Comparison of ENCODE assay signal across 1 cellular context in the genomic region with DNA sequence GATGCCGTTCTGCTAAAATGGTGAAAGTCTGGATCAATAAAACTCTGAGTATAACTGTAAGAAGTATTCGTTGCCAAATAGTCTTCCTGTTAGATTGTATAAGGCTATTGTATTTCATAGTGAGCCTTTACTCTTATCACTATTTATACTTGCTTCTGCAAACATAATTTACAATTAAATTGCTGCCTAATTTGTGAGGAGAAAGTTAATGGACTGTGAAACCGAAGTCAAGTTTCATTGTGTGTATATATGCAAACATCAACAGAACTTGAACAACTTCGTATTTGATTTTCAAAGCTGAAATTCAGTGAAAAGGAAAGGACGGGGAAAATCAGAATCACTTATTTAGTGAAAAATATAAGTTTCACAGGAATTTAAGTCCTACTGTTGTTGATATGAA.
TF ChIP-seq lines count a peak whose summit lies in the region.

No MANE protein-coding gene starts in this region.

TF ChIP-seq in HEK293, 187 proteins besides CTCF, POLR2A, EP300 and RAD21 (continued from another document):
- TF ChIP-seq ZNF26 (tag by site-specific recombination; IDR thresholded peaks at IDR 0.05) (no peak), TCF7L2 (IDR thresholded peaks at IDR 0.05; ENCODE audit: borderline replicate concordance, low read depth, low read length) (no peak), ZNF354C (tag by site-specific recombination; IDR thresholded peaks at IDR 0.05; ENCODE audit: borderline replicate concordance, low read depth) (no peak), ZNF114 (tag by site-specific recombination; IDR thresholded peaks at IDR 0.05) (no peak), MYNN (tag by site-specific recombination; IDR thresholded peaks at IDR 0.05; ENCODE audit: borderline replicate concordance) (no peak), REST (tag by site-specific recombination; IDR thresholded peaks at IDR 0.05) (no peak), ZNF521 (tag by site-specific recombination; IDR thresholded peaks at IDR 0.05) (no peak), GLI2 (tag by site-specific recombination; IDR thresholded peaks at IDR 0.05; ENCODE audit: borderline replicate concordance, low read depth) (0 out of 2 replicates have a peak, but pooled peaks have one; percentile 67), KLF9 (tag by site-specific recombination; IDR thresholded peaks at IDR 0.05; ENCODE audit: low read depth) (no peak), ZNF561 (tag by site-specific recombination; IDR thresholded peaks at IDR 0.05; ENCODE audit: borderline replicate concordance) (no peak), ZNF76 (tag by site-specific recombination; IDR thresholded peaks at IDR 0.05; ENCODE audit: borderline replicate concordance, low read depth) (no peak), ZNF701 (tag by site-specific recombination; IDR thresholded peaks at IDR 0.05) (no peak), ZBTB20 (tag by site-specific recombination; IDR thresholded peaks at IDR 0.05) (no peak), ZNF747 (tag by site-specific recombination; IDR thresholded peaks at IDR 0.05) (no peak), ZSCAN16 (tag by site-specific recombination; IDR thresholded peaks at IDR 0.05) (no peak)
